Comparison of ENCODE assay signal across 11 cellular contexts in genomic region chr18:23837591-23837990, GRCh38.
DNase-seq lines count a peak whose midpoint lies in the region; ATAC-seq, FAIRE-seq and TF ChIP-seq lines count a peak whose summit lies in the region.
"Had no signal": no experiment of that assay in that cellular context is flagged by ENCODE, and none has a peak within 500 bp of the region (broad histone marks: within the 10 kb centered on the region; RNA-seq: fewer than 3 reads in every experiment).

No MANE protein-coding gene starts in this region.

- in situ Hi-C loops in ACHN (cut with HindIII; ENCODE audit: low pct_ligation_motif_present, low pct_unique_long_range_greater_than_20kb, low sequenced_read_pairs) = no loop called here

- no peak for TF ChIP-seq CTCF in bronchial epithelial cell (IDR thresholded peaks at IDR 0.05; ENCODE audit: insufficient read depth, low read length, severe bottlenecking)

- no peak for FAIRE-seq in bronchial epithelial cell (lab: Jason Lieb, UNC)

- DNase-seq in AG08395 (ENCODE audit: low spot score) (peak; percentile 72), MG63 (peak; percentile 37), bronchial epithelial cell (ENCODE audit: low read depth) (peak; percentile 86), kidney glomerular epithelial cell (lab: John Stamatoyannopoulos, UW) (peak; percentile 56), globus pallidus (ENCODE audit: low spot score) (no peak), ACHN (no peak)
- no peak for DNase-seq in activated CD8-positive, alpha-beta memory T cell treated with anti-CD3 and anti-CD28 coated beads, Interleukin-2, amount 50 U/mL, for 4 hours
- DNase-seq: CD4-positive, alpha-beta memory T cell; Karpas-422; NCI-H526 had no signal

- H3K9me3 ChIP-seq in MG63 = no peaks in the 10 kb centered on the region

- no peak overlapping the region for H3K4me3 ChIP-seq in MG63
- H3K4me3 ChIP-seq in bronchial epithelial cell (ENCODE audit: low read depth, low read length) = no peak overlapping the region

- H3K27me3 ChIP-seq in MG63 (no peaks in the 10 kb centered on the region), bronchial epithelial cell (ENCODE audit: control insufficient read depth, insufficient read depth, low read length) (no peaks in the 10 kb centered on the region)

- peaks cover 22% of the 10 kb centered on the region for H3K36me3 ChIP-seq in MG63
- H3K36me3 ChIP-seq in bronchial epithelial cell (ENCODE audit: control insufficient read depth, insufficient read depth, low read length) = peaks cover 4% of the 10 kb centered on the region

- no peak for ATAC-seq in GM19328 (IDR thresholded peaks at IDR 0.05; ENCODE audit: unreplicated experiment)

Comparison
In these comparisons a context has a peak if more than half of its experiments do, and no peak if none do; other contexts are left out.
1. DNase-seq: peak in AG08395 (single experiment), MG63 (single experiment), bronchial epithelial cell (single experiment) and kidney glomerular epithelial cell (single experiment); none in globus pallidus (single experiment), activated CD8-positive, alpha-beta memory T cell treated with anti-CD3 and anti-CD28 coated beads, Interleukin-2, amount 50 U/mL, for 4 hours (single experiment) and ACHN (single experiment).